ENCODE assay signal across 28 cellular contexts in genomic region chr1:101088431-101088830, GRCh38.
DNase-seq lines count a peak whose midpoint lies in the region; ATAC-seq, FAIRE-seq and TF ChIP-seq lines count a peak whose summit lies in the region.
"Had no signal": no experiment of that assay in that cellular context is flagged by ENCODE, and none has a peak within 500 bp of the region (broad histone marks: within the 10 kb centered on the region; RNA-seq: fewer than 3 reads in every experiment).

No MANE protein-coding gene starts in this region.

- peaks cover 20% of the 10 kb centered on the region for H3K36me3 Mint-ChIP-seq in activated naive CD8-positive, alpha-beta T cell
- peaks cover 23% of the 10 kb centered on the region for H3K36me3 Mint-ChIP-seq in activated naive CD8-positive, alpha-beta T cell treated with anti-CD3 and anti-CD28 coated beads for 36 hours
- H3K36me3 Mint-ChIP-seq in T-helper 17 cell (ENCODE audit: low read depth), result peaks cover 3% of the 10 kb centered on the region
- H3K36me3 Mint-ChIP-seq: brain had no signal

- DNase-seq in activated naive CD8-positive, alpha-beta T cell treated with anti-CD3 and anti-CD28 coated beads for 36 hours, result no peak
- DNase-seq in T-helper 17 cell, result no peak
- DNase-seq in fibroblast of gingiva (ENCODE audit: low read depth), result peak; percentile 4
- peak; percentile 6 for DNase-seq in stromal cell of bone marrow (ENCODE audit: low read depth)
- DNase-seq in H54 (ENCODE audit: insufficient read length, low spot score), result no peak
- DNase-seq: activated CD8-positive, alpha-beta memory T cell treated with anti-CD3 and anti-CD28 coated beads, Interleukin-2, amount 50 U/mL, for 48 hours; activated gamma-delta T cell; DMS 273 treated with DMSO at 0.1 percent for 48 hours; EL; foreskin melanocyte; heart right ventricle; Kasumi-1; MV-4-11; NCI-H1436 treated with DMSO at 0.1 percent for 48 hours; NCI-H748 treated with DMSO at 0.1 percent for 48 hours; SIG-M5; small intestine; transverse colon had no signal

- no peak for TF ChIP-seq POLR2A in H54 (IDR thresholded peaks at IDR 0.05; ENCODE audit: low read depth, low read length)

- H3K9me3 Mint-ChIP-seq in activated naive CD8-positive, alpha-beta T cell (ENCODE audit: low read depth), result no peaks in the 10 kb centered on the region
- H3K9me3 Mint-ChIP-seq in activated naive CD8-positive, alpha-beta T cell treated with anti-CD3 and anti-CD28 coated beads for 36 hours, result peaks cover 3% of the 10 kb centered on the region

- H3K27me3 Mint-ChIP-seq in activated naive CD8-positive, alpha-beta T cell, result no peaks in the 10 kb centered on the region
- no peaks in the 10 kb centered on the region for H3K27me3 Mint-ChIP-seq in activated naive CD8-positive, alpha-beta T cell treated with anti-CD3 and anti-CD28 coated beads for 36 hours
- no peaks in the 10 kb centered on the region for H3K27me3 Mint-ChIP-seq in T-helper 17 cell
- H3K27me3 Mint-ChIP-seq: brain had no signal

- no peaks in the 10 kb centered on the region for H3K9me3 ChIP-seq in T-helper 17 cell (ENCODE audit: control insufficient read depth, low read length, poor library complexity, severe bottlenecking)
- H3K9me3 ChIP-seq: esophagus muscularis mucosa, right atrium auricular region, transverse colon had no signal

- ATAC-seq in T-helper 17 cell, result no peak
- no peak for ATAC-seq in GM19467 (IDR thresholded peaks at IDR 0.05; ENCODE audit: unreplicated experiment)
- ATAC-seq in HG03442 (IDR thresholded peaks at IDR 0.05; ENCODE audit: unreplicated experiment), result no peak
- ATAC-seq: HCT116, heart right ventricle, Panc1 had no signal

- FAIRE-seq in H54 (lab: Jason Lieb, UNC), result no peak
- FAIRE-seq: endometrium, small intestine had no signal

- H3K4me1 Mint-ChIP-seq in activated naive CD8-positive, alpha-beta T cell (ENCODE audit: low read depth), result peaks cover 42% of the 10 kb centered on the region
- peaks cover 21% of the 10 kb centered on the region for H3K4me1 Mint-ChIP-seq in activated naive CD8-positive, alpha-beta T cell treated with anti-CD3 and anti-CD28 coated beads for 36 hours
- H3K4me1 Mint-ChIP-seq in T-helper 17 cell, result peaks cover 21% of the 10 kb centered on the region

- peak overlapping the region; percentile 87 for H3K27ac Mint-ChIP-seq in activated naive CD8-positive, alpha-beta T cell
- no peak overlapping the region for H3K27ac Mint-ChIP-seq in activated naive CD8-positive, alpha-beta T cell treated with anti-CD3 and anti-CD28 coated beads for 36 hours
- peak overlapping the region; percentile 62 for H3K27ac Mint-ChIP-seq in T-helper 17 cell
- H3K27ac Mint-ChIP-seq: brain, mesothelial cell of epicardium had no signal

- peak overlapping the region; percentile 18 for H3K4me3 Mint-ChIP-seq in activated naive CD8-positive, alpha-beta T cell
- no peak overlapping the region for H3K4me3 Mint-ChIP-seq in activated naive CD8-positive, alpha-beta T cell treated with anti-CD3 and anti-CD28 coated beads for 36 hours
- no peak overlapping the region for H3K4me3 Mint-ChIP-seq in T-helper 17 cell
- H3K4me3 Mint-ChIP-seq: brain, mesothelial cell of epicardium had no signal

Comparison
In these comparisons a context has a peak if more than half of its experiments do, and no peak if none do; other contexts are left out.
1. DNase-seq: peak in fibroblast of gingiva (single experiment) and stromal cell of bone marrow (single experiment); none in activated naive CD8-positive, alpha-beta T cell treated with anti-CD3 and anti-CD28 coated beads for 36 hours (single experiment), T-helper 17 cell (0 of 3) and H54 (single experiment).